ENCODE assay signal across 2 cellular contexts in the genomic region with DNA sequence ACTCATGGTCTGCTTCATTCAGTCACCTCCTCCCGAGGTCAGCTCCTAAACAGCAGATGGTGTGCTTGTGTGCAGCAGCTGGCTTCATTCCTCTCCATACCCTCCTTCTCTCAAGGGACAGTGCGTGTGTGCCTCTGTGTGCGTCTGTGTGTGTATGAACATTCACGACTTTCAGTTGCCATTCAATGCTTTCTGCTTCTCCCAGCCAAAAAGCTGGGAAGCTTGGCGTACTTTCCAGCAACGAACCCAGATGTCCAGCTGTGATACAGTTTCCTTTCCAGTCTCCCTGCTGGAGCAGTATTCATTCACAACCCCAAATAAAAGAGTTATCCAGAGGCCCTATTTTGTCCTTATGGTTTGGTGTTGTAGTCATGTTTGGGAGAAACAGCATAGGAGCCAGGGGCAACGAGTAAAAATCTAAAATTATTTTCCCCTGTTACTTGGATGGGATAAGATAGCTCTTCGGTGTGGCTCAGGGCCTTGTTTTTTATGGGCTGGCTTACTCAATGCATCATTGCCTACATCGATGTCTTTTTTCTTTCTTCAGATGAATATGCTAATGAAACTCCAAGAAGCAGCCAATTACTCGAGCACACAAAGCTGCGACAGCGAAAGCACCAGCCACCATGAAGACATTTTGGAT.
TF ChIP-seq lines count a peak whose summit lies in the region.

No MANE protein-coding gene starts in this region.

TF ChIP-seq in IMR-90, 13 proteins besides CTCF, POLR2A, EP300 and RAD21 (continued from another document):
- no peak for TF ChIP-seq MAZ (IDR thresholded peaks at IDR 0.05; ENCODE audit: borderline replicate concordance, low read depth, low read length)
- no peak for TF ChIP-seq RFX5 (IDR thresholded peaks at IDR 0.05; ENCODE audit: low read depth, low read length)
- no peak for TF ChIP-seq CEBPB (IDR thresholded peaks at IDR 0.05; ENCODE audit: low read depth, low read length)
- TF ChIP-seq NFE2L2 (IDR thresholded peaks at IDR 0.05; ENCODE audit: low read depth, low read length), result no peak
- no peak for TF ChIP-seq MAFK (IDR thresholded peaks at IDR 0.05; ENCODE audit: low read depth, low read length)
- no peak for TF ChIP-seq CHD1 (IDR thresholded peaks at IDR 0.05; ENCODE audit: low read depth, low read length)
- TF ChIP-seq BHLHE40 (IDR thresholded peaks at IDR 0.05; ENCODE audit: low read depth, low read length), result no peak
- TF ChIP-seq, protein P1, sequence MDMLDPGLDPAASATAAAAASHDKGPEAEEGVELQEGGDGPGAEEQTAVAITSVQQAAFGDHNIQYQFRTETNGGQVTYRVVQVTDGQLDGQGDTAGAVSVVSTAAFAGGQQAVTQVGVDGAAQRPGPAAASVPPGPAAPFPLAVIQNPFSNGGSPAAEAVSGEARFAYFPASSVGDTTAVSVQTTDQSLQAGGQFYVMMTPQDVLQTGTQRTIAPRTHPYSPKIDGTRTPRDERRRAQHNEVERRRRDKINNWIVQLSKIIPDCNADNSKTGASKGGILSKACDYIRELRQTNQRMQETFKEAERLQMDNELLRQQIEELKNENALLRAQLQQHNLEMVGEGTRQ (IDR thresholded peaks at IDR 0.05; ENCODE audit: low read depth, low read length), result no peak
- no peak for TF ChIP-seq FOS (IDR thresholded peaks at IDR 0.05; ENCODE audit: low read depth, low read length)

TF ChIP-seq in HEK293T, 16 proteins besides CTCF, POLR2A, EP300 and RAD21 (continued from another document):
- TF ChIP-seq, protein P2, sequence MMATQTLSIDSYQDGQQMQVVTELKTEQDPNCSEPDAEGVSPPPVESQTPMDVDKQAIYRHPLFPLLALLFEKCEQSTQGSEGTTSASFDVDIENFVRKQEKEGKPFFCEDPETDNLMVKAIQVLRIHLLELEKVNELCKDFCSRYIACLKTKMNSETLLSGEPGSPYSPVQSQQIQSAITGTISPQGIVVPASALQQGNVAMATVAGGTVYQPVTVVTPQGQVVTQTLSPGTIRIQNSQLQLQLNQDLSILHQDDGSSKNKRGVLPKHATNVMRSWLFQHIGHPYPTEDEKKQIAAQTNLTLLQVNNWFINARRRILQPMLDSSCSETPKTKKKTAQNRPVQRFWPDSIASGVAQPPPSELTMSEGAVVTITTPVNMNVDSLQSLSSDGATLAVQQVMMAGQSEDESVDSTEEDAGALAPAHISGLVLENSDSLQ (IDR thresholded peaks at IDR 0.05), result no peak
- TF ChIP-seq SUZ12 (IDR thresholded peaks at IDR 0.05) (no peak), L3MBTL2 (conservative IDR thresholded peaks at IDR 0.05) (no peak)
TF ChIP-seq in HEK293T: peak in this region for 0.
